8 cellular contexts compared by ENCODE assay signal in genomic region chr2:73212448-73213176, GRCh38. TPM values are rescaled to one million over a fixed set of nuclear protein-coding genes. Genes with fewer than 3 reads are reported as not detected.
DNase-seq lines count a peak whose midpoint lies in the region; ATAC-seq and TF ChIP-seq lines count a peak whose summit lies in the region.

No MANE protein-coding gene starts in this region.

- H3K36me3 Mint-ChIP-seq in activated T-cell treated with anti-CD3 and anti-CD28 coated beads, Interleukin-2, amount 50 U/mL, for 72 hours (ENCODE audit: insufficient read depth in 2 of 2) = peaks cover 1 to 2% of the 10 kb centered on the region in 2 donors
- no peaks in the 10 kb centered on the region for H3K36me3 Mint-ChIP-seq in neural crest cell (ENCODE audit: low read depth)

- H3F3A ChIP-seq in DOHH2 (ENCODE audit: control insufficient read depth, insufficient read depth) = peaks cover 3% of the 10 kb centered on the region; the same call in 1 of the 2 replicates
- peaks cover 10% of the 10 kb centered on the region for H3F3A ChIP-seq in PC-9 (ENCODE audit: insufficient read depth, low read depth)

- H3K27me3 ChIP-seq in DOHH2 (ENCODE audit: control insufficient read depth, low read length) (no peaks in the 10 kb centered on the region), KMS-11 (ENCODE audit: insufficient read depth, low read depth) (no peaks in the 10 kb centered on the region), PC-9 (ENCODE audit: insufficient read depth, low read depth) (no peaks in the 10 kb centered on the region), fibroblast of lung (ENCODE audit: control insufficient read depth, insufficient read depth, low read length) (no peaks in the 10 kb centered on the region), stomach (no peaks in the 10 kb centered on the region)

- 51 to 54% (median 52%) methylated on average over 20 of the region's 20 CpGs for WGBS in stomach, 5 donors

- H3K4me1 Mint-ChIP-seq in activated T-cell treated with anti-CD3 and anti-CD28 coated beads, Interleukin-2, amount 50 U/mL, for 72 hours (ENCODE audit: low read depth) = peaks cover 40% of the 10 kb centered on the region
- H3K4me1 Mint-ChIP-seq in neural crest cell = peaks cover 30% of the 10 kb centered on the region

- intact Hi-C loops in PC-9 (cut with micrococcal nuclease; ENCODE audit: unreplicated experiment) (loop anchor here (1.0 to 2.0 kb wide), 2 partner anchors 35 to 128 kb away; no protein-coding TSS in a partner anchor), stomach (cut with DNase I; ENCODE audit: low total_unique reads) (no loop called here)

- H3K4me3 ChIP-seq in DOHH2 (ENCODE audit: low read length) (no peak overlapping the region), KMS-11 (IDR thresholded peaks at IDR 0.05; ENCODE audit: insufficient read depth, low read depth, low read length) (peak overlapping the region; percentile 1), PC-9 (no peak overlapping the region), fibroblast of lung (replicated peaks in 1 of 4; ENCODE audit: control extremely low read depth in 1 of 4, insufficient read depth in 1 of 4, low read depth in 3 of 4, low read length in 4 of 4) (no peak overlapping the region), stomach (no peak overlapping the region)

- POLR2A ChIA-PET in PC-9 (lab: Charles Lee; ENCODE audit: unreplicated experiment) = interaction anchor here (0.6 to 0.7 kb wide), 2 partner anchors 21 to 1987 kb away, joined by 6 read pairs; partner anchors contain the start of gene PRADC1

- DNase-seq in PC-9 = peak; percentile 63 to 66
- DNase-seq in activated T-cell treated with anti-CD3 and anti-CD28 coated beads, Interleukin-2, amount 50 U/mL, for 72 hours = peak; percentile 82 to 83
- DNase-seq in fibroblast of lung (ENCODE audit: low read depth in 2 of 2) = peak; percentile 76 to 80
- peak; percentile 73 for DNase-seq in neural crest cell (ENCODE audit: low read depth, low spot score)
- peak; percentile 78 for DNase-seq in stomach

- peak; percentile 95 for TF ChIP-seq CTCF in DOHH2 (IDR thresholded peaks at IDR 0.05; ENCODE audit: low read depth, low read length, poor library complexity, severe bottlenecking)
- TF ChIP-seq CTCF in KMS-11 (conservative IDR thresholded peaks at IDR 0.05; ENCODE audit: low read depth, low read length) = peak; percentile 97
- TF ChIP-seq CTCF in PC-9 (conservative IDR thresholded peaks at IDR 0.05) = peak; percentile 96
- peak; percentile 85 to 94 for TF ChIP-seq CTCF in fibroblast of lung (conservative IDR thresholded peaks at IDR 0.05 in 1 of 2, IDR thresholded peaks at IDR 0.05 in 1 of 2; ENCODE audit: low read depth in 1 of 2, low read length in 2 of 2)
- TF ChIP-seq CTCF in neural crest cell (conservative IDR thresholded peaks at IDR 0.05) = peak; percentile 92
- TF ChIP-seq CTCF in stomach (IDR thresholded peaks at IDR 0.05) = peak in 5 of 7 experiments; percentile 61 to 94 (median 92)

- H3K79me2 ChIP-seq in DOHH2 (ENCODE audit: control insufficient read depth, low read length) (peaks cover 35% of the 10 kb centered on the region), KMS-11 (ENCODE audit: insufficient read depth, low read depth) (peaks cover 31% of the 10 kb centered on the region; the same call in 1 of the 2 replicates), PC-9 (ENCODE audit: low read depth) (peaks cover 33% of the 10 kb centered on the region), fibroblast of lung (ENCODE audit: control insufficient read depth, insufficient read depth, low read length) (peaks cover 16% of the 10 kb centered on the region)

- H3K9me2 ChIP-seq in DOHH2 (replicated peaks; ENCODE audit: control insufficient read depth, low read length) (no peaks in the 10 kb centered on the region), PC-9 (ENCODE audit: insufficient read depth) (no peaks in the 10 kb centered on the region)

- H3K27me3 Mint-ChIP-seq in activated T-cell treated with anti-CD3 and anti-CD28 coated beads, Interleukin-2, amount 50 U/mL, for 72 hours (ENCODE audit: low read depth) = peaks cover 4% of the 10 kb centered on the region
- peaks cover 27% of the 10 kb centered on the region for H3K27me3 Mint-ChIP-seq in neural crest cell (ENCODE audit: low read depth)

- no peak overlapping the region for H3K27ac Mint-ChIP-seq in activated T-cell treated with anti-CD3 and anti-CD28 coated beads, Interleukin-2, amount 50 U/mL, for 72 hours
- no peak overlapping the region for H3K27ac Mint-ChIP-seq in neural crest cell (ENCODE audit: unreplicated experiment)

- peak overlapping the region in 1 of 2 donors; percentile 93 for H3K4me3 Mint-ChIP-seq in activated T-cell treated with anti-CD3 and anti-CD28 coated beads, Interleukin-2, amount 50 U/mL, for 72 hours
- peak overlapping the region; percentile 92 for H3K4me3 Mint-ChIP-seq in neural crest cell

- H3K9me3 Mint-ChIP-seq in activated T-cell treated with anti-CD3 and anti-CD28 coated beads, Interleukin-2, amount 50 U/mL, for 72 hours = no peaks in the 10 kb centered on the region
- no peaks in the 10 kb centered on the region for H3K9me3 Mint-ChIP-seq in neural crest cell

- H3K36me3 ChIP-seq in DOHH2 (ENCODE audit: control insufficient read depth, low read length) (no peaks in the 10 kb centered on the region), KMS-11 (ENCODE audit: insufficient read depth) (no peaks in the 10 kb centered on the region), PC-9 (ENCODE audit: low read depth) (no peaks in the 10 kb centered on the region), fibroblast of lung (ENCODE audit: control insufficient read depth, insufficient read depth, low read length) (no peaks in the 10 kb centered on the region), stomach (no peaks in the 10 kb centered on the region)

- H3K9ac ChIP-seq in KMS-11 = no peak overlapping the region
- H3K9ac ChIP-seq in fibroblast of lung (ENCODE audit: insufficient read depth, low read length) = no peak overlapping the region

- H2AFZ ChIP-seq in KMS-11 (ENCODE audit: low read depth) = peak overlapping the region; percentile 69
- no peak overlapping the region for H2AFZ ChIP-seq in PC-9
- no peak overlapping the region for H2AFZ ChIP-seq in fibroblast of lung (ENCODE audit: low read length)

- H4K20me1 ChIP-seq in DOHH2 (ENCODE audit: control insufficient read depth, insufficient read depth, low read depth, low read length) = no peaks in the 10 kb centered on the region
- no peaks in the 10 kb centered on the region for H4K20me1 ChIP-seq in KMS-11 (ENCODE audit: insufficient read depth)
- H4K20me1 ChIP-seq in PC-9 (ENCODE audit: insufficient read depth) = peaks cover 5% of the 10 kb centered on the region; the same call in 1 of the 2 replicates
- no peaks in the 10 kb centered on the region for H4K20me1 ChIP-seq in fibroblast of lung (ENCODE audit: control insufficient read depth, extremely low read depth, insufficient read depth, low read length)

- H3K9me3 ChIP-seq in DOHH2 (ENCODE audit: control insufficient read depth, insufficient read depth, low read length) (no peaks in the 10 kb centered on the region), PC-9 (ENCODE audit: insufficient read depth, low read depth) (no peaks in the 10 kb centered on the region), fibroblast of lung (ENCODE audit: control insufficient read depth, insufficient read depth, low read depth, low read length) (no peaks in the 10 kb centered on the region), stomach (no peaks in the 10 kb centered on the region)

- CTCF ChIA-PET in PC-9 (lab: Charles Lee) = interaction anchor here (0.7 to 1.9 kb wide), 6 partner anchors 20 to 446 kb away, joined by 3 to 17 read pairs (median 4); partner anchors contain the start of genes CCT7 and PRADC1

- H3K4me2 ChIP-seq in DOHH2 (ENCODE audit: low read length) (no peak overlapping the region), KMS-11 (0 out of 2 replicates have a peak overlapping the region, but pooled peaks have one; percentile 15), PC-9 (peak overlapping the region; percentile 63), fibroblast of lung (ENCODE audit: extremely low read depth, insufficient read depth, low read length) (no peak overlapping the region)

- H3K27ac ChIP-seq in DOHH2 (ENCODE audit: low read depth, low read length) (no peak overlapping the region), KMS-11 (no peak overlapping the region), PC-9 (no peak overlapping the region), fibroblast of lung (ENCODE audit: insufficient read depth, low read length) (no peak overlapping the region), stomach (peak overlapping the region in 1 of 5 donors; percentile 14)

- H3K4me1 ChIP-seq in DOHH2 (ENCODE audit: control insufficient read depth, low read length) (peaks cover 32% of the 10 kb centered on the region), KMS-11 (ENCODE audit: low read depth, poor library complexity, severe bottlenecking) (peaks cover 27% of the 10 kb centered on the region), PC-9 (replicated peaks; ENCODE audit: insufficient read depth) (peaks cover 10% of the 10 kb centered on the region; the same call in 1 of the 2 replicates), fibroblast of lung (ENCODE audit: control insufficient read depth, extremely low read depth, insufficient read depth, low read length) (no peaks in the 10 kb centered on the region), stomach (peaks cover 4 to 30% (median 26%) of the 10 kb centered on the region in 4 donors)

- ATAC-seq in GM21825 (IDR thresholded peaks at IDR 0.05; ENCODE audit: unreplicated experiment) = peak; percentile 74
- peak; percentile 69 to 75 for ATAC-seq in activated T-cell treated with anti-CD3 and anti-CD28 coated beads, Interleukin-2, amount 50 U/mL, for 72 hours (replicated peaks in 1 of 2)

- TF ChIP-seq POLR2A in stomach (IDR thresholded peaks at IDR 0.05) = no peak

- no peak for TF ChIP-seq EP300 in stomach (IDR thresholded peaks at IDR 0.05)

- BruUV-seq in PC-9 (replicated peaks; lab: Mats Ljungman, UMichigan) = no TSS peak

RNA-seq across cellular contexts. Expression of gene SMYD5, which starts 1.4 kb away (rescaled TPM):
- total RNA-seq in PC-9 (2021) = 28.3 and 32.0 TPM in 2 replicates
- total RNA-seq in activated T-cell treated with anti-CD3 and anti-CD28 coated beads, Interleukin-2, amount 50 U/mL, for 72 hours = 10 to 100 TPM; 32.5 to 35.4 TPM
- total RNA-seq in fibroblast of lung = 18.0 and 19.0 TPM in 2 replicates
- polyA plus RNA-seq in fibroblast of lung = 16.9 and 18.5 TPM in 2 replicates
- 20.5 and 23.5 TPM in 2 replicates for polyA plus RNA-seq in fibroblast of lung (2012)
- 75.8 and 84.9 TPM in 2 replicates for polyA minus RNA-seq in fibroblast of lung (ENCODE audit: low replicate concordance)
- total RNA-seq in neural crest cell = 33.7 and 33.9 TPM in 2 replicates
- 100 to 1,000 TPM in 1 of 5 donors, 10 to 100 TPM in 2, 1 to 10 TPM in 2; 3.5 to 136 (median 12.9) TPM for total RNA-seq in stomach
- polyA plus RNA-seq in stomach = 10 to 100 TPM; 11.3 to 13.1 (median 13.0) TPM

RNA-seq across cellular contexts. Expression of gene NOTO, which starts 10.2 kb away (rescaled TPM):
- total RNA-seq in PC-9 (2021) (not detected in 2 replicates), fibroblast of lung (not detected in 2 replicates), neural crest cell (not detected in 2 replicates), stomach (not detected)
- total RNA-seq in activated T-cell treated with anti-CD3 and anti-CD28 coated beads, Interleukin-2, amount 50 U/mL, for 72 hours = not detected
- polyA plus RNA-seq in fibroblast of lung (not detected in 2 replicates), stomach (under 1 TPM in 2 of 3 donors, not detected in 1; 0.25 to 0.31 TPM)
- not detected in 2 replicates for polyA plus RNA-seq in fibroblast of lung (2012)
- polyA minus RNA-seq in fibroblast of lung (ENCODE audit: low replicate concordance) = not detected in 2 replicates

RNA-seq across cellular contexts. Expression of gene PRADC1, which starts 20.4 kb away (rescaled TPM):
- total RNA-seq in PC-9 (2021) (8.9 and 9.4 TPM in 2 replicates), fibroblast of lung (6.7 and 11.7 TPM in 2 replicates), neural crest cell (11.4 and 11.7 TPM in 2 replicates), stomach (100 to 1,000 TPM in 1 of 5 donors, 10 to 100 TPM in 2, 1 to 10 TPM in 2; 7.1 to 123 (median 18.7) TPM)
- total RNA-seq in activated T-cell treated with anti-CD3 and anti-CD28 coated beads, Interleukin-2, amount 50 U/mL, for 72 hours = 10 to 100 TPM; 15.0 to 17.3 TPM
- polyA plus RNA-seq in fibroblast of lung (12.3 and 17.6 TPM in 2 replicates), stomach (10 to 100 TPM; 21.5 to 45.9 (median 30.1) TPM)
- 17.7 and 27.6 TPM in 2 replicates for polyA plus RNA-seq in fibroblast of lung (2012)
- 25.4 and 40.9 TPM in 2 replicates for polyA minus RNA-seq in fibroblast of lung (ENCODE audit: low replicate concordance)

RNA-seq across cellular contexts. Expression of gene CCT7, which starts 21.5 kb away (rescaled TPM):
- total RNA-seq in PC-9 (2021) = 295 and 319 TPM in 2 replicates
- 100 to 1,000 TPM; 305 to 384 TPM for total RNA-seq in activated T-cell treated with anti-CD3 and anti-CD28 coated beads, Interleukin-2, amount 50 U/mL, for 72 hours
- 262 and 299 TPM in 2 replicates for total RNA-seq in fibroblast of lung
- 233 and 319 TPM in 2 replicates for polyA plus RNA-seq in fibroblast of lung
- 212 and 310 TPM in 2 replicates for polyA plus RNA-seq in fibroblast of lung (2012)
- polyA minus RNA-seq in fibroblast of lung (ENCODE audit: low replicate concordance) = 233 and 525 TPM in 2 replicates
- 446 and 460 TPM in 2 replicates for total RNA-seq in neural crest cell
- total RNA-seq in stomach = 100 to 1,000 TPM; 124 to 243 (median 145) TPM
- 100 to 1,000 TPM; 140 to 159 (median 150) TPM for polyA plus RNA-seq in stomach

Comparison
In these comparisons a context has a peak if more than half of its experiments do, and no peak if none do; other contexts are left out.
1. H3K4me2 ChIP-seq: peak in KMS-11 (single experiment) and PC-9 (single experiment); none in DOHH2 (single experiment) and fibroblast of lung (single experiment).
2. Peak in every context shown above with its lines, with median percentiles within 50 percentile points of each other: CTCF ChIP-seq and DNase-seq.